ENCODE assay signal across 8 cellular contexts in genomic region chr6:52595796-52596130, GRCh38. TPM values are rescaled to one million over a fixed set of nuclear protein-coding genes. Genes with fewer than 3 reads are reported as not detected.
A peak's percentile ranks its signal among the peaks of the same experiment; 100 is the strongest.
DNase-seq lines count a peak whose midpoint lies in the region; ATAC-seq and TF ChIP-seq lines count a peak whose summit lies in the region.

No MANE protein-coding gene starts in this region.

- no peaks in the 10 kb centered on the region for H3K9me2 ChIP-seq in MM.1S (replicated peaks; ENCODE audit: insufficient read depth, low read length)

- H3F3A ChIP-seq in MM.1S (ENCODE audit: insufficient read depth, low read length) = no peaks in the 10 kb centered on the region

- POLR2A ChIA-PET in activated CD4-positive, alpha-beta T cell treated with anti-CD3 and anti-CD28 coated beads for 36 hours (lab: Charles Lee) = no interaction called here

- H3K27me3 Mint-ChIP-seq in activated naive CD4-positive, alpha-beta T cell treated with anti-CD3 and anti-CD28 coated beads for 36 hours (ENCODE audit: low read depth) = no peaks in the 10 kb centered on the region
- H3K27me3 Mint-ChIP-seq in activated CD4-positive, alpha-beta T cell treated with anti-CD3 and anti-CD28 coated beads for 36 hours = peaks cover 3% of the 10 kb centered on the region

- H4K20me1 ChIP-seq in MM.1S (ENCODE audit: insufficient read depth, low read length) = no peaks in the 10 kb centered on the region

- peaks cover 13% of the 10 kb centered on the region for H3K4me1 Mint-ChIP-seq in activated naive CD4-positive, alpha-beta T cell treated with anti-CD3 and anti-CD28 coated beads for 36 hours (ENCODE audit: low read depth)
- peaks cover 16% of the 10 kb centered on the region for H3K4me1 Mint-ChIP-seq in activated CD4-positive, alpha-beta T cell treated with anti-CD3 and anti-CD28 coated beads for 36 hours

- H3K9me3 ChIP-seq in MM.1S (replicated peaks; ENCODE audit: insufficient read depth, low read length) = no peaks in the 10 kb centered on the region

- DNase-seq in GM19240 (ENCODE audit: insufficient read length, low spot score) (peak; percentile 39), astrocyte of the hippocampus (ENCODE audit: low read depth, low spot score) (peak; percentile 46), NCI-H187 (lab: John Stamatoyannopoulos, UW) (no peak), MM.1S (no peak)
- no peak for DNase-seq in activated naive CD4-positive, alpha-beta T cell treated with anti-CD3 and anti-CD28 coated beads for 36 hours
- no peak for DNase-seq in activated CD4-positive, alpha-beta T cell treated with anti-CD3 and anti-CD28 coated beads for 36 hours

- no peaks in the 10 kb centered on the region for H3K36me3 ChIP-seq in MM.1S (replicated peaks; ENCODE audit: insufficient read depth, low read length)

- no peaks in the 10 kb centered on the region for H3K36me3 Mint-ChIP-seq in activated naive CD4-positive, alpha-beta T cell treated with anti-CD3 and anti-CD28 coated beads for 36 hours (ENCODE audit: low read depth)
- H3K36me3 Mint-ChIP-seq in activated CD4-positive, alpha-beta T cell treated with anti-CD3 and anti-CD28 coated beads for 36 hours (ENCODE audit: low read depth) = no peaks in the 10 kb centered on the region

- TF ChIP-seq CTCF in MM.1S (IDR thresholded peaks at IDR 0.05; ENCODE audit: low read length) = no peak

- H3K27ac Mint-ChIP-seq in activated naive CD4-positive, alpha-beta T cell treated with anti-CD3 and anti-CD28 coated beads for 36 hours = no peak overlapping the region
- H3K27ac Mint-ChIP-seq in activated CD4-positive, alpha-beta T cell treated with anti-CD3 and anti-CD28 coated beads for 36 hours = no peak overlapping the region

- no peaks in the 10 kb centered on the region for H3K27me3 ChIP-seq in MM.1S (replicated peaks; ENCODE audit: insufficient read depth, low read length)

- peak; percentile 27 for ATAC-seq in HG03039 (IDR thresholded peaks at IDR 0.05; ENCODE audit: unreplicated experiment)
- ATAC-seq in activated CD4-positive, alpha-beta T cell treated with anti-CD3 and anti-CD28 coated beads for 36 hours = no peak

- H3K9me3 Mint-ChIP-seq in activated naive CD4-positive, alpha-beta T cell treated with anti-CD3 and anti-CD28 coated beads for 36 hours = no peaks in the 10 kb centered on the region
- no peaks in the 10 kb centered on the region for H3K9me3 Mint-ChIP-seq in activated CD4-positive, alpha-beta T cell treated with anti-CD3 and anti-CD28 coated beads for 36 hours (ENCODE audit: low read depth)

- H3K4me3 ChIP-seq in skin epidermis (no peak overlapping the region), MM.1S (ENCODE audit: low read length) (no peak overlapping the region)

- H3K4me1 ChIP-seq in MM.1S (ENCODE audit: low read length) = peaks cover 15% of the 10 kb centered on the region

- H3K4me2 ChIP-seq in MM.1S (ENCODE audit: low read depth, low read length) = no peak overlapping the region

- H2AFZ ChIP-seq in MM.1S (ENCODE audit: low read length) = no peak overlapping the region

- H3K4me3 Mint-ChIP-seq in activated naive CD4-positive, alpha-beta T cell treated with anti-CD3 and anti-CD28 coated beads for 36 hours = no peak overlapping the region
- no peak overlapping the region for H3K4me3 Mint-ChIP-seq in activated CD4-positive, alpha-beta T cell treated with anti-CD3 and anti-CD28 coated beads for 36 hours

- H3K27ac ChIP-seq in skin epidermis (peak overlapping the region in 16 of 21 experiments; percentile 2 to 77 (median 34)), MM.1S (ENCODE audit: low read length) (no peak overlapping the region)

- CTCF ChIA-PET in activated naive CD4-positive, alpha-beta T cell treated with anti-CD3 and anti-CD28 coated beads for 36 hours (lab: Charles Lee) = interaction anchor here (0.6 to 1.6 kb wide), 8 partner anchors 11 to 311 kb away, joined by 3 to 7 read pairs (median 4); partner anchors contain the start of genes MCM3 and TRAM2
- CTCF ChIA-PET in activated CD4-positive, alpha-beta T cell treated with anti-CD3 and anti-CD28 coated beads for 36 hours (lab: Charles Lee) = interaction anchor here (0.6 to 4.4 kb wide), 8 partner anchors 11 to 419 kb away, joined by 3 to 15 read pairs (median 4); no protein-coding TSS in a partner anchor

- H3K79me2 ChIP-seq in MM.1S (ENCODE audit: low read length) = no peaks in the 10 kb centered on the region

- intact Hi-C loops in activated naive CD4-positive, alpha-beta T cell treated with anti-CD3 and anti-CD28 coated beads for 36 hours (cut with micrococcal nuclease) = loop anchor here (2.0 kb wide), 1 partner anchor 19 kb away; the partner anchor contains the start of gene TRAM2
- intact Hi-C loops in activated CD4-positive, alpha-beta T cell treated with anti-CD3 and anti-CD28 coated beads for 36 hours (cut with DNase I, micrococcal nuclease) = loop anchor here in 1 of 2 experiments (5.0 kb wide), 1 partner anchor 178 kb away; no protein-coding TSS in a partner anchor

- no peak overlapping the region for H3K9ac ChIP-seq in MM.1S (ENCODE audit: low read length)

RNA-seq across cellular contexts. Expression of gene TRAM2, which starts 18.9 kb away (rescaled TPM):
- 1 to 10 TPM; 2.5 to 2.9 TPM for total RNA-seq in activated naive CD4-positive, alpha-beta T cell treated with anti-CD3 and anti-CD28 coated beads for 36 hours
- total RNA-seq in activated CD4-positive, alpha-beta T cell treated with anti-CD3 and anti-CD28 coated beads for 36 hours = 1 to 10 TPM; 3.5 to 3.6 TPM

Comparison
In these comparisons a context has a peak if more than half of its experiments do, and no peak if none do; other contexts are left out.
1. DNase-seq: peak in GM19240 (single experiment) and astrocyte of the hippocampus (single experiment); none in activated naive CD4-positive, alpha-beta T cell treated with anti-CD3 and anti-CD28 coated beads for 36 hours (single experiment), NCI-H187 (0 of 2), activated CD4-positive, alpha-beta T cell treated with anti-CD3 and anti-CD28 coated beads for 36 hours (single experiment) and MM.1S (single experiment).